In genomic region chr2:131105156-131105949, GRCh38 we compare ENCODE assay signal across 8 cellular contexts. TPM values are rescaled to one million over a fixed set of nuclear protein-coding genes. Genes with fewer than 3 reads are reported as not detected.
DNase-seq lines count a peak whose midpoint lies in the region; ATAC-seq lines count a peak whose summit lies in the region.

Gene PLEKHB2 (plus strand): TSS chr2:131105336. CDS start chr2:131120942, 15,606 bp downstream.

- no peaks in the 10 kb centered on the region for H3K36me3 ChIP-seq in CD4-positive, alpha-beta memory T cell (ENCODE audit: insufficient read depth, low read length)
- no peaks in the 10 kb centered on the region for H3K36me3 ChIP-seq in endocrine pancreas (ENCODE audit: control insufficient read depth, insufficient read depth, low read length)
- H3K36me3 ChIP-seq in mesodermal cell (ENCODE audit: control insufficient read depth, insufficient read depth, low read length) = peaks cover 20% of the 10 kb centered on the region

- no peaks in the 10 kb centered on the region for H3K9me3 Mint-ChIP-seq in CD4-positive, alpha-beta memory T cell

- no peaks in the 10 kb centered on the region for H3K27me3 ChIP-seq in CD4-positive, alpha-beta memory T cell (ENCODE audit: insufficient read depth, low read length)
- no peaks in the 10 kb centered on the region for H3K27me3 ChIP-seq in endocrine pancreas (ENCODE audit: control insufficient read depth, insufficient read depth, low read length)

- peak within 1 kb of the TSS; percentile 90 to 91 for H3K4me3 ChIP-seq in CD4-positive, alpha-beta memory T cell (ENCODE audit: low read length in 2 of 2)
- H3K4me3 ChIP-seq in endocrine pancreas (ENCODE audit: control insufficient read depth, insufficient read depth, low read length) = peak within 1 kb of the TSS; percentile 69
- H3K4me3 ChIP-seq in mesodermal cell (ENCODE audit: extremely low read depth, insufficient read depth, low read length, poor library complexity, severe bottlenecking) = peak within 1 kb of the TSS; percentile 97

- H3K9me3 ChIP-seq in CD4-positive, alpha-beta memory T cell (ENCODE audit: control insufficient read depth in 1 of 2, low read length in 2 of 2) = no peaks in the 10 kb centered on the region
- H3K9me3 ChIP-seq in endocrine pancreas (ENCODE audit: control insufficient read depth, low read length) (no peaks in the 10 kb centered on the region), mesodermal cell (ENCODE audit: control insufficient read depth, low read length) (no peaks in the 10 kb centered on the region)

- CTCF ChIA-PET in CD4-positive, alpha-beta memory T cell (lab: Charles Lee; ENCODE audit: partially characterized antibody) = interaction anchor here (3.6 kb wide), 1 partner anchor 12 kb away, joined by 28 read pairs; the partner anchor contains the start of gene FAM168B

- peaks cover 4 to 15% of the 10 kb centered on the region in 2 donors for H3K36me3 Mint-ChIP-seq in CD4-positive, alpha-beta memory T cell

- peak; percentile 72 for ATAC-seq in GM19372 (IDR thresholded peaks at IDR 0.05; ENCODE audit: low read depth, unreplicated experiment)
- ATAC-seq in HG03521 (IDR thresholded peaks at IDR 0.05; ENCODE audit: unreplicated experiment) = peak; percentile 76

- H3K4me3 Mint-ChIP-seq in CD4-positive, alpha-beta memory T cell = peak within 1 kb of the TSS; percentile 94 to 99 (median 98)

- H3K27ac Mint-ChIP-seq in CD4-positive, alpha-beta memory T cell = peak within 1 kb of the TSS; percentile 92 to 99 (median 97)

- POLR2A ChIA-PET in CD4-positive, alpha-beta memory T cell (lab: Charles Lee; ENCODE audit: partially characterized antibody) = interaction anchor here (0.6 to 4.0 kb wide), 7 partner anchors 12 to 763 kb away, joined by 3 to 99 read pairs (median 4); partner anchors contain the start of genes FAM168B and IMP4

- 0% methylated on average over 58 to 65 of the region's 66 CpGs for WGBS in mesodermal cell (ENCODE audit: insufficient coverage in 2 of 2), 2 experiments

- no peaks in the 10 kb centered on the region for H3K27me3 Mint-ChIP-seq in CD4-positive, alpha-beta memory T cell

- H3K4me1 ChIP-seq in CD4-positive, alpha-beta memory T cell (ENCODE audit: insufficient read depth, low read length) = peaks cover 45% of the 10 kb centered on the region
- H3K4me1 ChIP-seq in endocrine pancreas (ENCODE audit: control insufficient read depth, insufficient read depth, low read length) (peaks cover 5% of the 10 kb centered on the region), mesodermal cell (ENCODE audit: control insufficient read depth, insufficient read depth, low read length, poor library complexity, severe bottlenecking) (peaks cover 7% of the 10 kb centered on the region)

- peak within 1 kb of the TSS; percentile 95 for H3K27ac ChIP-seq in CD4-positive, alpha-beta memory T cell (ENCODE audit: low read depth, low read length)
- peak within 1 kb of the TSS; percentile 78 for H3K27ac ChIP-seq in mesodermal cell (ENCODE audit: low read depth, low read length, severe bottlenecking)

- peak within 1 kb of the TSS; percentile 100 for H3K9ac ChIP-seq in endocrine pancreas (ENCODE audit: control insufficient read depth, insufficient read depth, low read length)

- intact Hi-C loops in CD4-positive, alpha-beta memory T cell (cut with micrococcal nuclease) = loop anchor here (2.0 to 5.0 kb wide), 4 partner anchors 47 to 923 kb away; partner anchors contain the start of genes IMP4, MZT2A, MZT2B and SMPD4

- peaks cover 34 to 59% (median 45%) of the 10 kb centered on the region in 4 donors for H3K4me1 Mint-ChIP-seq in CD4-positive, alpha-beta memory T cell

- DNase-seq in CD4-positive, alpha-beta memory T cell = peak; percentile 89 to 97 (median 92)
- peak; percentile 88 for DNase-seq in NOMO-1 treated with DMSO at 0.1 percent for 48 hours (lab: John Stamatoyannopoulos, UW; ENCODE audit: unreplicated experiment)
- DNase-seq in activated CD8-positive, alpha-beta memory T cell treated with anti-CD3 and anti-CD28 coated beads for 48 hours (ENCODE audit: low read depth in 2 of 3, low spot score in 2 of 3) = peak; percentile 89 to 92 (median 91)
- DNase-seq in stimulated activated CD8-positive, alpha-beta memory T cell treated with anti-CD3 and anti-CD28 coated beads, Interleukin-15, amount 100 ng/mL, for 4 hours (ENCODE audit: low read depth in 2 of 2) = peak; percentile 80 to 90

RNA-seq across cellular contexts. Expression of gene PLEKHB2, which starts in this region (rescaled TPM):
- 10 to 100 TPM; 45.5 to 48.3 TPM for total RNA-seq in CD4-positive, alpha-beta memory T cell
- 10 to 100 TPM; 70.3 to 84.2 TPM for polyA plus RNA-seq in CD4-positive, alpha-beta memory T cell
- polyA plus RNA-seq in mesodermal cell (2013, experiment 1 of 2) = 64.8 TPM
- polyA plus RNA-seq in mesodermal cell (2013, experiment 2 of 2) = 55.2 TPM

Comparison
In these comparisons a context has a peak if more than half of its experiments do, and no peak if none do; other contexts are left out.
1. Peak in every context shown above with its lines: DNase-seq, ATAC-seq, H3K4me3 ChIP-seq and H3K27ac ChIP-seq.